Comparison of ENCODE assay signal across 9 cellular contexts in genomic region chr17:40190197-40191021, GRCh38. TPM values are rescaled to one million over a fixed set of nuclear protein-coding genes. Genes with fewer than 3 reads are reported as not detected.
A peak's percentile ranks its signal among the peaks of the same experiment; 100 is the strongest.
DNase-seq lines count a peak whose midpoint lies in the region; ATAC-seq, FAIRE-seq and TF ChIP-seq lines count a peak whose summit lies in the region.
"Had no signal": no experiment of that assay in that cellular context is flagged by ENCODE, and none has a peak within 500 bp of the region (broad histone marks: within the 10 kb centered on the region; RNA-seq: fewer than 3 reads in every experiment).

No MANE protein-coding gene starts in this region.

- TF ChIP-seq CTCF in GM12872 (IDR thresholded peaks at IDR 0.05; ENCODE audit: insufficient read depth, low read depth, low read length): peak; percentile 82
- TF ChIP-seq CTCF in astrocyte (IDR thresholded peaks at IDR 0.05; ENCODE audit: insufficient read depth, low read depth, low read length): peak; percentile 2

- H3K27ac Mint-ChIP-seq in astrocyte (ENCODE audit: unreplicated experiment): no peak overlapping the region

- H4K20me1 ChIP-seq in astrocyte (ENCODE audit: insufficient read depth, low read length): no peaks in the 10 kb centered on the region

- ATAC-seq in GM18520 (IDR thresholded peaks at IDR 0.05; ENCODE audit: unreplicated experiment): no peak
- no peak for ATAC-seq in HG03469 (IDR thresholded peaks at IDR 0.05; ENCODE audit: unreplicated experiment)
- no peak for ATAC-seq in GM18505 (IDR thresholded peaks at IDR 0.05; ENCODE audit: unreplicated experiment)

- H2AFZ ChIP-seq in astrocyte (ENCODE audit: low read depth, low read length): no peak overlapping the region

- peaks cover 3% of the 10 kb centered on the region for H3K4me1 ChIP-seq in astrocyte (ENCODE audit: insufficient read depth, low read length)

- FAIRE-seq in astrocyte (lab: Jason Lieb, UNC): no peak

- peak; percentile 21 for DNase-seq in NCI-H69 (lab: John Stamatoyannopoulos, UW)
- no peak for DNase-seq in astrocyte (ENCODE audit: low read depth)
- peak; percentile 29 to 31 for DNase-seq in lung microvascular endothelial cell (ENCODE audit: low read depth in 2 of 2)
- no peak for DNase-seq in UCSD-AML1 (lab: John Stamatoyannopoulos, UW; ENCODE audit: unreplicated experiment)

- H3K79me2 ChIP-seq in astrocyte (ENCODE audit: insufficient read depth, low read length): no peaks in the 10 kb centered on the region

- H3K27me3 ChIP-seq in astrocyte (ENCODE audit: insufficient read depth, low read length): no peaks in the 10 kb centered on the region
- H3K27me3 ChIP-seq: right lobe of liver had no signal

- no peak overlapping the region for H3K9ac ChIP-seq in astrocyte (ENCODE audit: low read length)

- no peak overlapping the region for H3K27ac ChIP-seq in astrocyte (ENCODE audit: low read depth, low read length)

- H3K4me2 ChIP-seq in astrocyte (ENCODE audit: low read length): peak overlapping the region; percentile 88

- H3K4me1 Mint-ChIP-seq in astrocyte (ENCODE audit: low read depth, unreplicated experiment): peaks cover 4% of the 10 kb centered on the region

- no peak for TF ChIP-seq POLR2A in GM18505 (IDR thresholded peaks at IDR 0.05; ENCODE audit: borderline replicate concordance, extremely low read depth, insufficient read depth, insufficient read length)

- peaks cover 1% of the 10 kb centered on the region for H3K27me3 Mint-ChIP-seq in astrocyte (ENCODE audit: low read depth, unreplicated experiment)

- H3K36me3 Mint-ChIP-seq in astrocyte (ENCODE audit: low read depth, unreplicated experiment): peaks cover 24% of the 10 kb centered on the region

- H3K9me3 Mint-ChIP-seq in astrocyte (ENCODE audit: unreplicated experiment): no peaks in the 10 kb centered on the region

- H3K9me3 ChIP-seq in astrocyte (ENCODE audit: insufficient read depth, low read depth, low read length): no peaks in the 10 kb centered on the region
- H3K9me3 ChIP-seq: right lobe of liver had no signal

- H3K4me3 ChIP-seq in astrocyte (ENCODE audit: insufficient read depth, low read depth, low read length): no peak overlapping the region

- H3K4me3 Mint-ChIP-seq in astrocyte (ENCODE audit: unreplicated experiment): peak overlapping the region; percentile 56

- H3K36me3 ChIP-seq in astrocyte (ENCODE audit: insufficient read depth, low read length): peaks cover 2% of the 10 kb centered on the region
- H3K36me3 ChIP-seq: right lobe of liver had no signal

RNA-seq across cellular contexts. Expression of gene RAPGEFL1, which starts 13.1 kb away (rescaled TPM):
- total RNA-seq in astrocyte (6.8 and 7.0 TPM in 2 replicates), lung microvascular endothelial cell (0.79 and 0.87 TPM in 2 replicates)

RNA-seq across cellular contexts. Expression of gene WIPF2, which starts 28.7 kb away (rescaled TPM):
- total RNA-seq in astrocyte (30.7 and 31.2 TPM in 2 replicates), lung microvascular endothelial cell (4.8 and 6.2 TPM in 2 replicates)

RNA-seq across cellular contexts. Expression of gene CASC3, which starts 50.1 kb away (rescaled TPM):
- total RNA-seq in astrocyte (55.0 and 56.1 TPM in 2 replicates), lung microvascular endothelial cell (20.0 and 25.0 TPM in 2 replicates)

Comparison
In these comparisons a context has a peak if more than half of its experiments do, and no peak if none do; other contexts are left out.
1. DNase-seq: peak in NCI-H69 (single experiment) and lung microvascular endothelial cell (2 of 2); none in astrocyte (single experiment) and UCSD-AML1 (single experiment).